ENCODE assay signal across 8 cellular contexts in the genomic region with DNA sequence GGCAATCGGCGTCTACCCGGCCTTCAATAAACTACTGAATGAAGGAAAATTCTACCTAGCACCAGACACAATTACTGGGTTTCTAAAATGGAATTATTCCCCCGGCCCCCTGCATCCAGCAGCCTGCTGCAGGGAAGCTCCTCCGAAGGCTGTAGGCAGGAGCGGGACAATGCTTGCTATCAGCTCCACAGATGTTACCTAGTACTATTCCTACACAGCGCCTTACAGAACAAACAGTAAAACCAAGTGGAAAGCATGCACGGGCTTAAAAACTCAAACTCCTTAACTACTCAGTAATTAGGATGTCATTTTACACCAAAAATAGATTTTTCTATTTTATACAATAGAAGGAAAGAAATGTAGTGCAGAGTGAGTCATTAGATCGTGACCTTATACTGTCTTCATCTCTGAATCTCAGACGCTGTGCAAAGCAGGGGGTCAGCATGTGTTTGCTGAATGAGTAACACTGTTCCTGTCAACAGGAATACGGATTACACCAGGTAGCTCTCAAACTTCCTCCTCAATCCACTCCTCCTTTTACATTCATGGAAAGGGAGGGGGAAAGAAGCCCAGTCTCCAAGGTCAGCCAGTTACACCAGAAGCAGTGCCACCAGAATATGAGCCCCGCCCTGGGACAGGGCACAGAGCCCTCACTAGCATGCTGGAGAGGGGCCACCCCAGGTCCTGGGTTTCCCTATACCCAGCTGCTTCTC.
DNase-seq lines count a peak whose midpoint lies in the region; ATAC-seq and TF ChIP-seq lines count a peak whose summit lies in the region.

No MANE protein-coding gene starts in this region.

- peak overlapping the region in 2 of 8 donors; percentile 22 to 64 for H3K4me3 Mint-ChIP-seq in naive B cell

- DNase-seq in AG20443 (ENCODE audit: low spot score) (peak; percentile 70), NCI-H2196 treated with DMSO at 0.1 percent for 48 hours (lab: John Stamatoyannopoulos, UW; ENCODE audit: unreplicated experiment) (peak; percentile 75), epithelial cell of esophagus (ENCODE audit: low read depth) (peak; percentile 86), naive B cell (no peak), T-helper 1 cell (no peak)
- DNase-seq in activated naive CD4-positive, alpha-beta T cell treated with anti-CD3 and anti-CD28 coated beads, Interleukin-2, amount 50 U/mL, for 16 hours = no peak

- H3K9me3 Mint-ChIP-seq in naive B cell = no peaks in the 10 kb centered on the region

- no peaks in the 10 kb centered on the region for H3K27me3 Mint-ChIP-seq in naive B cell

- peaks cover 44 to 58% (median 53%) of the 10 kb centered on the region in 3 donors for H3K4me1 Mint-ChIP-seq in naive B cell

- no peak overlapping the region for H3K4me3 ChIP-seq in epithelial cell of esophagus (ENCODE audit: low read length)

- ATAC-seq in naive B cell (ENCODE audit: low read depth in 2 of 2) = no peak
- ATAC-seq in HG02623 (IDR thresholded peaks at IDR 0.05; ENCODE audit: unreplicated experiment) = no peak
- ATAC-seq in GM21619 (IDR thresholded peaks at IDR 0.05; ENCODE audit: unreplicated experiment) = no peak

- TF ChIP-seq CTCF in epithelial cell of esophagus (IDR thresholded peaks at IDR 0.05; ENCODE audit: insufficient read depth, low read depth, low read length, missing control alignments) = no peak

- H3K27ac Mint-ChIP-seq in naive B cell = peak overlapping the region in 5 of 6 donors; percentile 47 to 80 (median 67)

- no peaks in the 10 kb centered on the region for H3K36me3 Mint-ChIP-seq in naive B cell

Comparison
In these comparisons a context has a peak if more than half of its experiments do, and no peak if none do; other contexts are left out.
1. DNase-seq: peak in AG20443 (single experiment), NCI-H2196 treated with DMSO at 0.1 percent for 48 hours (single experiment) and epithelial cell of esophagus (single experiment); none in naive B cell (single experiment), activated naive CD4-positive, alpha-beta T cell treated with anti-CD3 and anti-CD28 coated beads, Interleukin-2, amount 50 U/mL, for 16 hours (single experiment) and T-helper 1 cell (0 of 5).